ENCODE assay signal across 25 cellular contexts in the genomic region with DNA sequence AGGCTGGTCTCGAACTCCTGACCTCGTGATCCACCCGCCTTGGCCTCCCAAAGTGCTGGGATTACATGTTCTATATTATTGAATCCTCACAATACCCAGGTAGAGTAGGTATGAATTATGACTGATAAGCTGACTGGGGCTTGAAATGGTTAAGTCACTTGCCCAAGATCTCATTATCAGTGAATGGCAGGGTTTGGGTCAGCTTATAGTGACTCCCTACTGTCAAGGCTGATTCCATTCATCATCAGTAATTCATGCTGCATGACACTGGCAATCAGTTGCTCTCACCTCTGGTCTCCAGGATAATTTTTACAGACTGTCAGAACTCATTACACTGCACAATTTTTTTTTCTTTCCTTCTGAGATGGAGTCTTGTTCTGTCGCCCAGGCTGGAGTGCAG.
"Had no signal": no experiment of that assay in that cellular context is flagged by ENCODE, and none has a peak within 500 bp of the region (broad histone marks: within the 10 kb centered on the region; RNA-seq: fewer than 3 reads in every experiment).

No MANE protein-coding gene starts in this region.

- H3K79me2 ChIP-seq: parathyroid adenoma had no signal

- H3K27me3 ChIP-seq: gastrocnemius medialis, neural progenitor cell, right lobe of liver, testis, tibial artery had no signal

- H3K9me3 ChIP-seq: gastrocnemius medialis, right lobe of liver, testis, tibial artery had no signal

- H3K4me3 ChIP-seq: gastrocnemius medialis, lung, neural progenitor cell, right lobe of liver, smooth muscle cell, testis, tibial artery had no signal

- DNase-seq: effector CD8-positive, alpha-beta T cell; endodermal cell; foreskin fibroblast; gastrocnemius medialis; head of caudate nucleus; naive B cell; right lobe of liver; stimulated activated CD4-positive, alpha-beta T cell treated with anti-CD3 and anti-CD28 coated beads, Interleukin-12 subunit alpha, Interleukin-12 subunit beta, amount 100 ng/mL, for 4 hours; stimulated activated CD4-positive, alpha-beta T cell treated with anti-CD3 and anti-CD28 coated beads, Interleukin-1b, Interleukin-23, amount 100 ng/mL, for 48 hours; stimulated activated CD4-positive, alpha-beta T cell treated with anti-CD3 and anti-CD28 coated beads, Interleukin-4, amount 100 ng/mL, for 1 hour; stimulated activated CD8-positive, alpha-beta memory T cell treated with anti-CD3 and anti-CD28 coated beads, Interleukin-4, amount 100 ng/mL, for 48 hours; stimulated activated naive CD4-positive, alpha-beta T cell; stimulated activated naive CD8-positive, alpha-beta T cell treated with anti-CD3 and anti-CD28 coated beads, Interleukin-15, amount 100 ng/mL, for 72 hours; testis; tibial artery had no signal

- FAIRE-seq: colon, keratinocyte had no signal

- H2AFZ ChIP-seq: neural progenitor cell, parathyroid adenoma had no signal

- H3K4me2 ChIP-seq: neural progenitor cell, smooth muscle cell had no signal

- ATAC-seq: esophagus mucosa; gastrocnemius medialis; left lobe of liver; natural killer cell treated with Interleukin-12 subunit alpha and Interleukin-12 subunit beta and Interleukin-15 and Interleukin-18, amount 100 ng/mL, for 72 hours; right lobe of liver; stimulated activated naive CD8-positive, alpha-beta T cell treated with anti-CD3 and anti-CD28 coated beads, Interleukin-15, amount 100 ng/mL, for 72 hours had no signal

- H3K4me1 ChIP-seq: neural progenitor cell, right lobe of liver, testis had no signal

- H3K27ac ChIP-seq: epithelial cell of prostate, gastrocnemius medialis, neural progenitor cell, parathyroid adenoma, right lobe of liver, testis, tibial artery had no signal

- H3K9ac ChIP-seq: neural progenitor cell, parathyroid adenoma had no signal

- H3K36me3 ChIP-seq: neural progenitor cell had no signal
